ENCODE assay signal across 8 cellular contexts in the genomic region with DNA sequence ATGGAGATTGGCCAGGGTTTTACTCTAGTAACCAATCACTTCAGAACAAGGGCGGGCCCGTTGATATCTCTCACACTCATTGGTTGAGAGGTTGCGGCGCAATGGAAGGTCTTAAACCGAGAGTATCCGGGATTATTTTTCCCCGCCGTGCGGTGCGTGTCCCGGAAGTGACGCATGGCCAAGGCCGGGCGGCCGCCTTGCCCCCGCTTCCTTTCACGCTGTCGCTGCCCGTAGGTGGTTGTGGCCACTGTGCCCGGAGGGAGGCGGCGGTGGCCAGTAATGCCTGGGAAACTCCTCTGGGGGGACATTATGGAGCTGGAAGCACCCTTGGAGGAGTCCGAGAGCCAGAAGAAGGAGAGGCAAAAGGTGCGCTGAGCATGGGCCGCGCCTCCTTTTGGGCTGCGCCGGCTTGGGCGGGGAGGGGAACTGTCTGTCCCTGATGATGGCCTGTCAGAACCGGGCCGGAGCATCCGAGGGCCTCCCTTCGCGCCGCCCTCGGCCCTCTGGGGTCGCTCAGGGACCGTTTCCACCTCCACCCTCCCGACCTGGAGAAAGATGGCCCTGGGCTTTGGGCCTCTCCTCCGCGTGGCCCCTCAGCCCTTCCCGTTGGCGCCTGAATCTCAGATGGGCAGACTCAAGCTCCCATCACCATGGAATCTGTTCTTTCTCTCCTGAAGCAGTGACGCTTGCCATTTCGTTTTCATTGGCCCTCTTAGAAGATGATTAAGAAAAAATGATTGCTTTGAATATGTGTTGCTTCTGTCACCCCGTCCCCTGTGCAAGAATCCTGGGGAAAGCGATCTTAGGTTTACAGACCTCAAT. TPM values are rescaled to one million over a fixed set of nuclear protein-coding genes. Genes with fewer than 3 reads are reported as not detected.
DNase-seq lines count a peak whose midpoint lies in the region; ATAC-seq and TF ChIP-seq lines count a peak whose summit lies in the region.

A gene with protein sequence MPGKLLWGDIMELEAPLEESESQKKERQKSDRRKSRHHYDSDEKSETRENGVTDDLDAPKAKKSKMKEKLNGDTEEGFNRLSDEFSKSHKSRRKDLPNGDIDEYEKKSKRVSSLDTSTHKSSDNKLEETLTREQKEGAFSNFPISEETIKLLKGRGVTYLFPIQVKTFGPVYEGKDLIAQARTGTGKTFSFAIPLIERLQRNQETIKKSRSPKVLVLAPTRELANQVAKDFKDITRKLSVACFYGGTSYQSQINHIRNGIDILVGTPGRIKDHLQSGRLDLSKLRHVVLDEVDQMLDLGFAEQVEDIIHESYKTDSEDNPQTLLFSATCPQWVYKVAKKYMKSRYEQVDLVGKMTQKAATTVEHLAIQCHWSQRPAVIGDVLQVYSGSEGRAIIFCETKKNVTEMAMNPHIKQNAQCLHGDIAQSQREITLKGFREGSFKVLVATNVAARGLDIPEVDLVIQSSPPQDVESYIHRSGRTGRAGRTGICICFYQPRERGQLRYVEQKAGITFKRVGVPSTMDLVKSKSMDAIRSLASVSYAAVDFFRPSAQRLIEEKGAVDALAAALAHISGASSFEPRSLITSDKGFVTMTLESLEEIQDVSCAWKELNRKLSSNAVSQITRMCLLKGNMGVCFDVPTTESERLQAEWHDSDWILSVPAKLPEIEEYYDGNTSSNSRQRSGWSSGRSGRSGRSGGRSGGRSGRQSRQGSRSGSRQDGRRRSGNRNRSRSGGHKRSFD (plus strand): TSS at position 210 of the 822 bp plus-strand sequence. CDS start 70 bp downstream, at position 280.

- no peaks in the 10 kb centered on the region for H3K9me3 Mint-ChIP-seq in activated naive CD4-positive, alpha-beta T cell treated with anti-CD3 and anti-CD28 coated beads, Interleukin-2, amount 50 U/mL, for 24 hours

- peaks cover 38% of the 10 kb centered on the region for H3K4me1 Mint-ChIP-seq in activated naive CD4-positive, alpha-beta T cell treated with anti-CD3 and anti-CD28 coated beads, Interleukin-2, amount 50 U/mL, for 24 hours

- ATAC-seq in HG02588 (IDR thresholded peaks at IDR 0.05; ENCODE audit: unreplicated experiment) (peak; percentile 95), SK-N-SH treated with all-trans-retinoic acid at 6 μM for 48 hours (peak; percentile 97)

- peak within 1 kb of the TSS; percentile 99 for H3K27ac Mint-ChIP-seq in activated naive CD4-positive, alpha-beta T cell treated with anti-CD3 and anti-CD28 coated beads, Interleukin-2, amount 50 U/mL, for 24 hours

- no peaks in the 10 kb centered on the region for H3K27me3 Mint-ChIP-seq in activated naive CD4-positive, alpha-beta T cell treated with anti-CD3 and anti-CD28 coated beads, Interleukin-2, amount 50 U/mL, for 24 hours

- H3K27ac ChIP-seq in temporal lobe (ENCODE audit: low read depth, low read length), result peak within 1 kb of the TSS; percentile 97

- DNase-seq in NCI-H1092 (lab: John Stamatoyannopoulos, UW) (peak; percentile 98), globus pallidus (ENCODE audit: low spot score) (peak; percentile 99), nucleus accumbens (lab: John Stamatoyannopoulos, UW) (peak; percentile 81 to 99 (median 96))

- H3K36me3 Mint-ChIP-seq in activated naive CD4-positive, alpha-beta T cell treated with anti-CD3 and anti-CD28 coated beads, Interleukin-2, amount 50 U/mL, for 24 hours, result peaks cover 11% of the 10 kb centered on the region

- peak within 1 kb of the TSS; percentile 89 for H3K4me3 ChIP-seq in GM08714 (ENCODE audit: low read length)

- peak within 1 kb of the TSS; percentile 91 for H3K4me3 Mint-ChIP-seq in activated naive CD4-positive, alpha-beta T cell treated with anti-CD3 and anti-CD28 coated beads, Interleukin-2, amount 50 U/mL, for 24 hours

TF ChIP-seq in SK-N-SH treated with all-trans-retinoic acid at 6 μM for 48 hours, 23 proteins besides CTCF, POLR2A, EP300 and RAD21:
- TF ChIP-seq ZFP3 (CRISPR knock-in tag; IDR thresholded peaks at IDR 0.05), result peak; percentile 16; the same call in 1 of the 2 replicates
- no peak for TF ChIP-seq SNAI2 (CRISPR knock-in tag; IDR thresholded peaks at IDR 0.05)
- TF ChIP-seq ZFP30 (CRISPR knock-in tag; IDR thresholded peaks at IDR 0.05), result no peak
TF ChIP-seq in SK-N-SH treated with all-trans-retinoic acid at 6 μM for 48 hours: peak in this region for 1.

RNA-seq across cellular contexts. Expression of the gene that starts here (rescaled TPM):
- 33.7 TPM for total RNA-seq in temporal lobe

Comparison
In these comparisons a context has a peak if more than half of its experiments do, and no peak if none do; other contexts are left out.
1. Peak in every context shown above with its lines: DNase-seq, ATAC-seq, H3K4me3 ChIP-seq and H3K27ac ChIP-seq.